ENCODE assay signal across 8 cellular contexts in genomic region chr1:85612704-85613361, GRCh38. TPM values are rescaled to one million over a fixed set of nuclear protein-coding genes. Genes with fewer than 3 reads are reported as not detected.
A peak's percentile ranks its signal among the peaks of the same experiment; 100 is the strongest.
DNase-seq lines count a peak whose midpoint lies in the region; ATAC-seq and TF ChIP-seq lines count a peak whose summit lies in the region.

No MANE protein-coding gene starts in this region.

- H3K9ac ChIP-seq in Karpas-422 (ENCODE audit: low read length): no peak overlapping the region
- H3K9ac ChIP-seq in neural progenitor cell: no peak overlapping the region

- no peaks in the 10 kb centered on the region for H3K79me2 ChIP-seq in Karpas-422 (ENCODE audit: low read length)
- no peaks in the 10 kb centered on the region for H3K79me2 ChIP-seq in neural progenitor cell (ENCODE audit: low read depth)

- no peak for TF ChIP-seq POLR2A in spleen (IDR thresholded peaks at IDR 0.05)

- H3K4me3 ChIP-seq in Karpas-422 (ENCODE audit: low read length) (no peak overlapping the region), coronary artery (peak overlapping the region; percentile 5), neural progenitor cell (no peak overlapping the region), spleen (no peak overlapping the region)

- H3K27me3 ChIP-seq in Karpas-422 (ENCODE audit: low read length) (no peaks in the 10 kb centered on the region), neural progenitor cell (no peaks in the 10 kb centered on the region), spleen (replicated peaks in 1 of 7) (peaks cover 0 to 7% (median 0%) of the 10 kb centered on the region in 7 donors)

- ATAC-seq in HG03460 (IDR thresholded peaks at IDR 0.05; ENCODE audit: unreplicated experiment): no peak

- peaks cover 19% of the 10 kb centered on the region for H3K4me1 Mint-ChIP-seq in neural progenitor cell

- 60 to 76% (median 66%) methylated on average over 6 of the region's 6 CpGs for WGBS in spleen, 5 donors

- H3F3A ChIP-seq in neural progenitor cell (ENCODE audit: low read depth): no peaks in the 10 kb centered on the region

- H3K27ac ChIP-seq in Karpas-422 (ENCODE audit: low read length) (no peak overlapping the region), coronary artery (peak overlapping the region; percentile 60 to 87), neural progenitor cell (no peak overlapping the region), spleen (peak overlapping the region in 3 of 8 donors; percentile 7 to 56 (median 24))

- H3K9me3 Mint-ChIP-seq in neural progenitor cell: no peaks in the 10 kb centered on the region

- peaks cover 5% of the 10 kb centered on the region for H3K36me3 Mint-ChIP-seq in neural progenitor cell

- intact Hi-C loops in spleen (cut with DNase I; ENCODE audit: low total_unique reads): no loop called here

- no peaks in the 10 kb centered on the region for H4K20me1 ChIP-seq in Karpas-422 (ENCODE audit: insufficient read depth, low read depth, low read length)
- H4K20me1 ChIP-seq in neural progenitor cell (ENCODE audit: low read depth): no peaks in the 10 kb centered on the region

- peak; percentile 99 for DNase-seq in EH (ENCODE audit: low read depth)
- peak; percentile 67 for DNase-seq in Karpas-422
- DNase-seq in coronary artery (ENCODE audit: low spot score): no peak
- DNase-seq in neural progenitor cell (ENCODE audit: low spot score): peak; percentile 33
- no peak for DNase-seq in RPMI8226
- no peak for DNase-seq in spleen
- no peak for DNase-seq in MV-4-11 (lab: John Stamatoyannopoulos, UW)

- H3K27me3 Mint-ChIP-seq in neural progenitor cell (ENCODE audit: insufficient read depth, low read depth): no peaks in the 10 kb centered on the region

- H3K36me3 ChIP-seq in Karpas-422 (ENCODE audit: insufficient read depth, low read length) (no peaks in the 10 kb centered on the region), neural progenitor cell (no peaks in the 10 kb centered on the region), spleen (no peaks in the 10 kb centered on the region)

- H3K9me3 ChIP-seq in Karpas-422 (ENCODE audit: low read length): no peaks in the 10 kb centered on the region
- H3K9me3 ChIP-seq in neural progenitor cell (ENCODE audit: low read depth): no peaks in the 10 kb centered on the region
- peaks cover 0 to 8% (median 2%) of the 10 kb centered on the region in 8 donors for H3K9me3 ChIP-seq in spleen

- H3K9me2 ChIP-seq in Karpas-422 (replicated peaks; ENCODE audit: insufficient read depth, low read length): no peaks in the 10 kb centered on the region

- no peak overlapping the region for H3K4me2 ChIP-seq in Karpas-422 (ENCODE audit: low read depth, low read length, poor library complexity, severe bottlenecking)
- no peak overlapping the region for H3K4me2 ChIP-seq in neural progenitor cell

- H3K27ac Mint-ChIP-seq in neural progenitor cell: no peak overlapping the region

- TF ChIP-seq CTCF in coronary artery (IDR thresholded peaks at IDR 0.05) (peak; percentile 38), neural progenitor cell (IDR thresholded peaks at IDR 0.05) (peak; percentile 47), spleen (IDR thresholded peaks at IDR 0.05 in 8 of 11, conservative IDR thresholded peaks at IDR 0.05 in 3 of 11) (no peak)

- no peak overlapping the region for H3K4me3 Mint-ChIP-seq in neural progenitor cell

- H3K4me1 ChIP-seq in Karpas-422 (ENCODE audit: low read length) (no peaks in the 10 kb centered on the region), neural progenitor cell (no peaks in the 10 kb centered on the region), spleen (peaks cover 0 to 8% (median 0%) of the 10 kb centered on the region in 6 donors)

- H2AFZ ChIP-seq in Karpas-422 (ENCODE audit: low read length): no peak overlapping the region
- no peak overlapping the region for H2AFZ ChIP-seq in neural progenitor cell (replicated peaks)

RNA-seq across cellular contexts. Expression of gene CCN1, which starts 32.3 kb away (rescaled TPM):
- 0.07 TPM in 1 of 2 replicates, not detected in the other for total RNA-seq in Karpas-422 (2014; rRNA removed; shearing (Covaris generic); ENCODE audit: low replicate concordance)
- 23.9 and 26.7 TPM in 2 replicates for total RNA-seq in neural progenitor cell (ENCODE audit: low replicate concordance)
- total RNA-seq in spleen: 100 to 1,000 TPM in 4 of 7 donors, 10 to 100 TPM in 3; 15.9 to 371 (median 148) TPM
- polyA plus RNA-seq in spleen: 10 to 100 TPM in 2 of 3 donors, 1 to 10 TPM in 1; 8.0 to 87.0 (median 74.5) TPM

Comparison
In these comparisons a context has a peak if more than half of its experiments do, and no peak if none do; other contexts are left out.
1. DNase-seq: peak in EH (single experiment), Karpas-422 (single experiment) and neural progenitor cell (single experiment); none in coronary artery (single experiment), RPMI8226 (single experiment), spleen (single experiment) and MV-4-11 (single experiment).
2. H3K27ac ChIP-seq: peak in coronary artery (2 of 2); none in Karpas-422 (single experiment) and neural progenitor cell (single experiment).
3. CTCF ChIP-seq: peak in coronary artery (single experiment) and neural progenitor cell (single experiment); none in spleen (0 of 11).
4. RNA of gene CCN1, which starts 32.3 kb away (total RNA-seq): 15.9 to 371 TPM in spleen and 23.9 to 26.7 TPM in neural progenitor cell; 0.07 TPM in Karpas-422; every median in the first group is over 10 times any median in the second.